In the genomic region with DNA sequence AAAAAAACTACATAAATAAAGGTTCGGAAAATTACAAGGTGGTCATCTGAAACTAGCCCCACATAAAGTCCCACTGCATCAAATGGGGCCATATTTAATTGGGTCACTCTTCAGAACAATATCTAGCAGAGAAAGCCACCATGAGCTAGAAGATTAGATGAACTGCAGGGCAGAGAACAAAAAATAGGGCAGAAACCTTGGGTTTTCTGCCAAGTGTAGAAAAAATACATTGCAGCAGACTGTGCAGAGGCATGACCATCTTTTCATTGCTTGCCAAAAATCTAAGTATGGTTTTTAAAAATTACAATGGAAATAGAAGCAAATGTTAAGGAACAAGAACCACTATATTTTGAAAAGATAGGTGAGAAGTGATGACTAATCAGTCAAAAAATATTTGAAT, we compare ENCODE assay signal across 17 cellular contexts. TPM values are rescaled to one million over a fixed set of nuclear protein-coding genes. Genes with fewer than 3 reads are reported as not detected.
A peak's percentile ranks its signal among the peaks of the same experiment; 100 is the strongest.
DNase-seq lines count a peak whose midpoint lies in the region; ATAC-seq and TF ChIP-seq lines count a peak whose summit lies in the region.
"Had no signal": no experiment of that assay in that cellular context is flagged by ENCODE, and none has a peak within 500 bp of the region (broad histone marks: within the 10 kb centered on the region; RNA-seq: fewer than 3 reads in every experiment).

No MANE protein-coding gene starts in this region.

- DNase-seq in GM23338 (ENCODE audit: low spot score) (no peak), MM.1S (no peak), neural progenitor cell (ENCODE audit: low spot score) (no peak), HEK293T (ENCODE audit: extremely low spot score) (no peak), gastrocnemius medialis (no peak), NK-92 (lab: John Stamatoyannopoulos, UW; ENCODE audit: unreplicated experiment) (no peak)
- DNase-seq: CD4-positive, alpha-beta memory T cell; DMS153; DMS79; GF-D8; H9 had no signal

- no peak overlapping the region for H3K9ac ChIP-seq in MM.1S (ENCODE audit: low read length)
- no peak overlapping the region for H3K9ac ChIP-seq in neural progenitor cell
- H3K9ac ChIP-seq: BLaER1 had no signal

- POLR2A ChIA-PET in HEK293T (lab: Yijun Ruan, JAX): interaction anchor here (0.6 to 1.5 kb wide), 3 partner anchors 12 to 151 kb away, joined by 3 to 5 read pairs (median 3); partner anchors contain the start of gene GOLM2

- H3K27ac Mint-ChIP-seq in GM23338: no peak overlapping the region
- H3K27ac Mint-ChIP-seq in neural progenitor cell: no peak overlapping the region
- H3K27ac Mint-ChIP-seq: CD14-positive monocyte; CD4-positive, alpha-beta memory T cell; H9 had no signal

- H3K4me1 Mint-ChIP-seq in GM23338: no peaks in the 10 kb centered on the region
- H3K4me1 Mint-ChIP-seq in neural progenitor cell: no peaks in the 10 kb centered on the region
- H3K4me1 Mint-ChIP-seq: CD14-positive monocyte; CD4-positive, alpha-beta memory T cell; H9 had no signal

- H3K4me3 ChIP-seq in GM23338 (no peak overlapping the region), MM.1S (ENCODE audit: low read length) (no peak overlapping the region), neural progenitor cell (no peak overlapping the region), gastrocnemius medialis (no peak overlapping the region)
- H3K4me3 ChIP-seq: A549, BLaER1 had no signal

- H3K4me3 Mint-ChIP-seq in GM23338 (no peak overlapping the region), neural progenitor cell (no peak overlapping the region)
- H3K4me3 Mint-ChIP-seq: CD14-positive monocyte; CD4-positive, alpha-beta memory T cell; H9 had no signal

- TF ChIP-seq CTCF in GM23338 (conservative IDR thresholded peaks at IDR 0.05; ENCODE audit: low read depth in 2 of 2): no peak
- no peak for TF ChIP-seq CTCF in MM.1S (IDR thresholded peaks at IDR 0.05; ENCODE audit: low read length)
- TF ChIP-seq CTCF in neural progenitor cell (IDR thresholded peaks at IDR 0.05): no peak
- no peak for TF ChIP-seq CTCF in gastrocnemius medialis (IDR thresholded peaks at IDR 0.05 in 4 of 5, conservative IDR thresholded peaks at IDR 0.05 in 1 of 5)

- H3K9me3 ChIP-seq in MM.1S (replicated peaks; ENCODE audit: insufficient read depth, low read length) (no peaks in the 10 kb centered on the region), neural progenitor cell (ENCODE audit: low read depth) (no peaks in the 10 kb centered on the region), gastrocnemius medialis (no peaks in the 10 kb centered on the region)
- H3K9me3 ChIP-seq: A549, BLaER1 had no signal

- no peaks in the 10 kb centered on the region for H3K9me2 ChIP-seq in GM23338 (ENCODE audit: insufficient read depth)
- H3K9me2 ChIP-seq in MM.1S (replicated peaks; ENCODE audit: insufficient read depth, low read length): no peaks in the 10 kb centered on the region

- intact Hi-C loops in gastrocnemius medialis (cut with DNase I; ENCODE audit: low total_unique reads): no loop called here

- H3K4me1 ChIP-seq in GM23338 (ENCODE audit: insufficient read depth): no peaks in the 10 kb centered on the region
- H3K4me1 ChIP-seq in MM.1S (ENCODE audit: low read length): 0 out of 2 replicates have a peak, but pooled peaks cover 5% of the 10 kb centered on the region
- H3K4me1 ChIP-seq in neural progenitor cell: no peaks in the 10 kb centered on the region
- no peaks in the 10 kb centered on the region for H3K4me1 ChIP-seq in gastrocnemius medialis
- H3K4me1 ChIP-seq: A549, BLaER1 had no signal

- TF ChIP-seq POLR2A in gastrocnemius medialis (IDR thresholded peaks at IDR 0.05): no peak

- H3K79me2 ChIP-seq in GM23338 (replicated peaks; ENCODE audit: insufficient read depth) (no peaks in the 10 kb centered on the region), MM.1S (ENCODE audit: low read length) (no peaks in the 10 kb centered on the region), neural progenitor cell (ENCODE audit: low read depth) (no peaks in the 10 kb centered on the region)

- H2AFZ ChIP-seq in GM23338 (peak overlapping the region; percentile 58; the same call in 1 of the 2 replicates), MM.1S (ENCODE audit: low read length) (0 out of 2 replicates have a peak overlapping the region, but pooled peaks have one; percentile 36), neural progenitor cell (replicated peaks) (peak overlapping the region; percentile 4)

- H3K27ac ChIP-seq in GM23338 (ENCODE audit: low read depth) (no peak overlapping the region), MM.1S (ENCODE audit: low read length) (no peak overlapping the region; the same call in 1 of the 2 replicates), cingulate gyrus (ENCODE audit: low read depth, low read length) (peak overlapping the region; percentile 41), neural progenitor cell (no peak overlapping the region), gastrocnemius medialis (no peak overlapping the region)
- H3K27ac ChIP-seq: A549, BLaER1, HL-60 had no signal

- H3K36me3 Mint-ChIP-seq in GM23338 (ENCODE audit: low read depth) (no peaks in the 10 kb centered on the region), neural progenitor cell (no peaks in the 10 kb centered on the region)
- H3K36me3 Mint-ChIP-seq: CD14-positive monocyte; CD4-positive, alpha-beta memory T cell had no signal

- CTCF ChIA-PET in HEK293T (lab: Yijun Ruan, JAX): no interaction called here

- H3K27me3 Mint-ChIP-seq in GM23338 (ENCODE audit: insufficient read depth, low read depth, poor library complexity) (peaks cover 2% of the 10 kb centered on the region), neural progenitor cell (ENCODE audit: insufficient read depth, low read depth) (peaks cover 3% of the 10 kb centered on the region)

- ATAC-seq in GM23338 (no peak), gastrocnemius medialis (no peak), HG03565 (IDR thresholded peaks at IDR 0.05; ENCODE audit: unreplicated experiment) (no peak)
- ATAC-seq: A549 had no signal

- H3K4me2 ChIP-seq in GM23338: no peak overlapping the region
- H3K4me2 ChIP-seq in MM.1S (ENCODE audit: low read depth, low read length): no peak overlapping the region
- H3K4me2 ChIP-seq in neural progenitor cell: no peak overlapping the region
- H3K4me2 ChIP-seq: A549, BLaER1 had no signal

- no peaks in the 10 kb centered on the region for H4K20me1 ChIP-seq in GM23338 (replicated peaks; ENCODE audit: insufficient read depth)
- H4K20me1 ChIP-seq in MM.1S (ENCODE audit: insufficient read depth, low read length): no peaks in the 10 kb centered on the region
- H4K20me1 ChIP-seq in neural progenitor cell (ENCODE audit: low read depth): no peaks in the 10 kb centered on the region
- H4K20me1 ChIP-seq: BLaER1 had no signal

- H3K36me3 ChIP-seq in GM23338 (ENCODE audit: insufficient read depth): no peaks in the 10 kb centered on the region
- no peaks in the 10 kb centered on the region for H3K36me3 ChIP-seq in MM.1S (replicated peaks; ENCODE audit: insufficient read depth, low read length)
- no peaks in the 10 kb centered on the region for H3K36me3 ChIP-seq in neural progenitor cell
- no peaks in the 10 kb centered on the region for H3K36me3 ChIP-seq in gastrocnemius medialis
- H3K36me3 ChIP-seq: BLaER1 had no signal

- in situ Hi-C loops in gastrocnemius medialis (cut with MboI; ENCODE audit: low sequenced_read_pairs in 4 of 4): loop anchor here in 2 of 4 donors (25.0 kb wide), 1 partner anchor 237 kb away; no protein-coding TSS in a partner anchor

- H3K27me3 ChIP-seq in GM23338 (ENCODE audit: insufficient read depth): no peaks in the 10 kb centered on the region
- H3K27me3 ChIP-seq in MM.1S (replicated peaks; ENCODE audit: insufficient read depth, low read length): no peaks in the 10 kb centered on the region
- H3K27me3 ChIP-seq in neural progenitor cell: no peaks in the 10 kb centered on the region
- no peaks in the 10 kb centered on the region for H3K27me3 ChIP-seq in gastrocnemius medialis
- H3K27me3 ChIP-seq: BLaER1 had no signal

- H3F3A ChIP-seq in GM23338 (replicated peaks; ENCODE audit: low read depth) (no peaks in the 10 kb centered on the region), MM.1S (ENCODE audit: insufficient read depth, low read length) (no peaks in the 10 kb centered on the region), neural progenitor cell (ENCODE audit: low read depth) (no peaks in the 10 kb centered on the region)

- H3K9me3 Mint-ChIP-seq in GM23338: no peaks in the 10 kb centered on the region
- H3K9me3 Mint-ChIP-seq in neural progenitor cell: no peaks in the 10 kb centered on the region
- H3K9me3 Mint-ChIP-seq: CD4-positive, alpha-beta memory T cell; H9 had no signal

TF ChIP-seq in GM23338, 12 proteins besides CTCF, POLR2A, EP300 and RAD21:
- TF ChIP-seq POLR2AphosphoS5 (IDR thresholded peaks at IDR 0.05; ENCODE audit: low read depth): no peak

TF ChIP-seq in HEK293T, 16 proteins besides CTCF, POLR2A, EP300 and RAD21:
- TF ChIP-seq SUZ12 (IDR thresholded peaks at IDR 0.05) (no peak), FOXK2 (IDR thresholded peaks at IDR 0.05) (no peak), L3MBTL2 (conservative IDR thresholded peaks at IDR 0.05) (no peak), HDGF (IDR thresholded peaks at IDR 0.05; ENCODE audit: borderline replicate concordance) (no peak), FOXM1 (IDR thresholded peaks at IDR 0.05; ENCODE audit: borderline replicate concordance) (no peak), BHLHE40 (IDR thresholded peaks at IDR 0.05; ENCODE audit: borderline replicate concordance) (no peak), ARNT (IDR thresholded peaks at IDR 0.05) (no peak), SP1 (IDR thresholded peaks at IDR 0.05) (no peak)

RNA-seq across cellular contexts. Expression of gene GOLM2, which starts 13.1 kb away (rescaled TPM):
- total RNA-seq in GM23338 (2014; rRNA removed; shearing (Covaris generic)): 50.4 and 53.4 TPM in 2 replicates
- polyA plus RNA-seq in GM23338 (2016; fragmentation: Nextera tagmentation; extraction: Ambion mirVana): 20.5 and 22.5 TPM in 2 replicates
- 32.3 and 45.6 TPM in 2 replicates for total RNA-seq in neural progenitor cell (ENCODE audit: low replicate concordance)
- total RNA-seq in gastrocnemius medialis: 10 to 100 TPM; 28.4 to 35.4 (median 32.1) TPM

Comparison
In these comparisons a context has a peak if more than half of its experiments do, and no peak if none do; other contexts are left out.
1. H2AFZ ChIP-seq: peak in every context shown above with its lines; median percentile 58 in GM23338; 36 in MM.1S; 4 in neural progenitor cell.